In genomic region chr7:106196460-106197021, GRCh38 we compare ENCODE assay signal across 16 cellular contexts.
"Had no signal": no experiment of that assay in that cellular context is flagged by ENCODE, and none has a peak within 500 bp of the region (broad histone marks: within the 10 kb centered on the region; RNA-seq: fewer than 3 reads in every experiment).

No MANE protein-coding gene starts in this region.

- H3K36me3 ChIP-seq: pancreas, stomach, thoracic aorta had no signal

- DNase-seq: activated CD4-positive, alpha-beta T cell treated with anti-CD3 and anti-CD28 coated beads, Interleukin-2, amount 50 U/mL, for 1 hour; activated CD4-positive, CD25-positive, alpha-beta regulatory T cell; activated CD8-positive, alpha-beta memory T cell treated with anti-CD3 and anti-CD28 coated beads for 24 hours; activated naive CD4-positive, alpha-beta T cell treated with anti-CD3 and anti-CD28 coated beads for 36 hours; activated naive CD8-positive, alpha-beta T cell treated with anti-CD3 and anti-CD28 coated beads, Interleukin-2, amount 50 U/mL, for 24 hours; aorta; hypothalamus; kidney glomerular epithelial cell; naive thymus-derived CD4-positive, alpha-beta T cell; pancreas; stimulated activated CD4-positive, alpha-beta T cell treated with anti-CD3 and anti-CD28 coated beads, Interleukin-12 subunit alpha, Interleukin-12 subunit beta, amount 100 ng/mL, for 4 hours; stimulated activated CD4-positive, alpha-beta T cell treated with anti-CD3 and anti-CD28 coated beads, Interleukin-2, amount 100 ng/mL, for 24 hours; stomach had no signal

- H3K9me3 ChIP-seq: pancreas, stomach, thoracic aorta had no signal

- H3K27ac ChIP-seq: pancreas, stomach, thoracic aorta had no signal

- H3K4me3 ChIP-seq: lung, pancreas, stomach, thoracic aorta had no signal

- H3K4me1 ChIP-seq: pancreas, stomach had no signal

- ATAC-seq: activated naive CD8-positive, alpha-beta T cell treated with anti-CD3 and anti-CD28 coated beads, Interleukin-2, amount 50 U/mL, for 24 hours; activated T-helper 17 cell treated with anti-CD3 and anti-CD28 coated beads, Interleukin-2, amount 50 U/mL, for 72 hours; naive thymus-derived CD4-positive, alpha-beta T cell; pancreas had no signal

- H3K27me3 ChIP-seq: pancreas, stomach had no signal
